In genomic region chr7:80879849-80880248, GRCh38 we compare ENCODE assay signal across 20 cellular contexts. TPM values are rescaled to one million over a fixed set of nuclear protein-coding genes. Genes with fewer than 3 reads are reported as not detected.
DNase-seq lines count a peak whose midpoint lies in the region; ATAC-seq, FAIRE-seq and TF ChIP-seq lines count a peak whose summit lies in the region.
"Had no signal": no experiment of that assay in that cellular context is flagged by ENCODE, and none has a peak within 500 bp of the region (broad histone marks: within the 10 kb centered on the region; RNA-seq: fewer than 3 reads in every experiment).

No MANE protein-coding gene starts in this region.

- H3K27me3 Mint-ChIP-seq in activated CD4-positive, alpha-beta T cell treated with anti-CD3 and anti-CD28 coated beads for 36 hours, result no peaks in the 10 kb centered on the region
- H3K27me3 Mint-ChIP-seq: activated CD4-positive, alpha-beta memory T cell treated with anti-CD3 and anti-CD28 coated beads, Interleukin-2, amount 10 ng/mL, durations not matched to agents 7 days and 5 days had no signal

- H3K27ac Mint-ChIP-seq in activated CD4-positive, alpha-beta T cell treated with anti-CD3 and anti-CD28 coated beads for 36 hours, result no peak overlapping the region
- H3K27ac Mint-ChIP-seq: activated CD4-positive, alpha-beta memory T cell treated with anti-CD3 and anti-CD28 coated beads, Interleukin-2, amount 10 ng/mL, durations not matched to agents 7 days and 5 days; endodermal cell had no signal

- TF ChIP-seq RAD21 in A549 (conservative IDR thresholded peaks at IDR 0.05 in 1 of 2, IDR thresholded peaks at IDR 0.05 in 1 of 2), result no peak

- POLR2A ChIA-PET in A549 (lab: Yijun Ruan, JAX), result no interaction called here
- POLR2A ChIA-PET in activated CD4-positive, alpha-beta T cell treated with anti-CD3 and anti-CD28 coated beads for 36 hours (lab: Charles Lee), result no interaction called here

- intact Hi-C loops in left ventricle myocardium inferior (cut with micrococcal nuclease), result no loop called here
- intact Hi-C loops in activated CD4-positive, alpha-beta T cell treated with anti-CD3 and anti-CD28 coated beads for 36 hours (cut with DNase I, micrococcal nuclease), result no loop called here

- no peak for DNase-seq in A549 (ENCODE audit: low read depth in 1 of 2, low spot score in 1 of 2)
- DNase-seq in M059J (ENCODE audit: low read depth), result peak; percentile 90
- DNase-seq in cardiac fibroblast (ENCODE audit: low read depth in 2 of 2), result peak; percentile 37 to 56
- no peak for DNase-seq in left ventricle myocardium inferior
- no peak for DNase-seq in frontal cortex (ENCODE audit: low spot score in 2 of 2)
- DNase-seq in activated CD4-positive, alpha-beta T cell treated with anti-CD3 and anti-CD28 coated beads for 36 hours, result no peak
- no peak for DNase-seq in SW480 (ENCODE audit: low spot score)
- no peak for DNase-seq in AG20443 (ENCODE audit: low spot score)
- DNase-seq: activated CD4-positive, alpha-beta memory T cell treated with anti-CD3 and anti-CD28 coated beads, Interleukin-2, amount 10 ng/mL, durations not matched to agents 7 days and 5 days; activated CD4-positive, CD25-positive, alpha-beta regulatory T cell; activated naive CD4-positive, alpha-beta T cell; amniotic stem cell; endodermal cell; GDM1; GOT3; NCI-H69 had no signal

- H3K4me2 ChIP-seq in A549, result peak overlapping the region; percentile 24; the same call in 2 of the 3 replicates

- TF ChIP-seq CTCF in A549 (IDR thresholded peaks at IDR 0.05) (no peak), cardiac fibroblast (IDR thresholded peaks at IDR 0.05; ENCODE audit: low read depth, low read length) (no peak), left ventricle myocardium inferior (IDR thresholded peaks at IDR 0.05; ENCODE audit: borderline replicate concordance) (no peak)

- H3K4me3 ChIP-seq in A549 (no peak overlapping the region), cardiac fibroblast (replicated peaks in 1 of 2; ENCODE audit: low read depth in 2 of 2, low read length in 2 of 2) (no peak overlapping the region), left ventricle myocardium inferior (no peak overlapping the region)
- H3K4me3 ChIP-seq: K562, SK-N-MC had no signal

- ATAC-seq in A549, result no peak
- no peak for ATAC-seq in activated CD4-positive, alpha-beta T cell treated with anti-CD3 and anti-CD28 coated beads for 36 hours
- ATAC-seq: K562 had no signal

- no peaks in the 10 kb centered on the region for H3K36me3 Mint-ChIP-seq in activated CD4-positive, alpha-beta T cell treated with anti-CD3 and anti-CD28 coated beads for 36 hours (ENCODE audit: low read depth)

- H3K36me3 ChIP-seq in left ventricle myocardium inferior, result no peaks in the 10 kb centered on the region

- H3K4me1 ChIP-seq in A549 (peaks cover 91% of the 10 kb centered on the region), left ventricle myocardium inferior (peaks cover 48% of the 10 kb centered on the region)

- peaks cover 3% of the 10 kb centered on the region for H3K4me1 Mint-ChIP-seq in activated CD4-positive, alpha-beta T cell treated with anti-CD3 and anti-CD28 coated beads for 36 hours
- H3K4me1 Mint-ChIP-seq: activated CD4-positive, alpha-beta memory T cell treated with anti-CD3 and anti-CD28 coated beads, Interleukin-2, amount 10 ng/mL, durations not matched to agents 7 days and 5 days had no signal

- H3K4me3 Mint-ChIP-seq in activated CD4-positive, alpha-beta T cell treated with anti-CD3 and anti-CD28 coated beads for 36 hours, result no peak overlapping the region
- H3K4me3 Mint-ChIP-seq: activated CD4-positive, alpha-beta memory T cell treated with anti-CD3 and anti-CD28 coated beads, Interleukin-2, amount 10 ng/mL, durations not matched to agents 7 days and 5 days; endodermal cell had no signal

- no peaks in the 10 kb centered on the region for H3K27me3 ChIP-seq in left ventricle myocardium inferior (ENCODE audit: low read depth)

- WGBS in A549 (ENCODE audit: missing lambda C conversion rate), result 80% methylated on average over 5 of the region's 5 CpGs

- TF ChIP-seq POLR2A in A549 (IDR thresholded peaks at IDR 0.05; ENCODE audit: low read length), result no peak

- H3K9me3 ChIP-seq in A549, result no peaks in the 10 kb centered on the region
- no peaks in the 10 kb centered on the region for H3K9me3 ChIP-seq in left ventricle myocardium inferior (replicated peaks)

- CTCF ChIA-PET in A549 (lab: Yijun Ruan, JAX), result interaction anchor here (0.9 to 1.0 kb wide), 2 partner anchors 11 to 40 kb away, joined by 3 read pairs; partner anchors contain the start of gene SEMA3C
- CTCF ChIA-PET in activated CD4-positive, alpha-beta T cell treated with anti-CD3 and anti-CD28 coated beads for 36 hours (lab: Charles Lee), result no interaction called here

- H3K9me3 Mint-ChIP-seq in activated CD4-positive, alpha-beta T cell treated with anti-CD3 and anti-CD28 coated beads for 36 hours (ENCODE audit: low read depth), result no peaks in the 10 kb centered on the region
- H3K9me3 Mint-ChIP-seq: endodermal cell had no signal

- peak overlapping the region; percentile 87 to 91 for H3K27ac ChIP-seq in A549
- H3K27ac ChIP-seq in left ventricle myocardium inferior (replicated peaks), result peak overlapping the region; percentile 41
- H3K27ac ChIP-seq: C4-2B, SK-N-MC had no signal

- no peak for TF ChIP-seq EP300 in A549 (IDR thresholded peaks at IDR 0.05)

- FAIRE-seq in A549 (lab: Jason Lieb, UNC) (peak; percentile 46), frontal cortex (lab: Jason Lieb, UNC) (no peak)
- FAIRE-seq: colon, K562 had no signal

TF ChIP-seq in A549, 52 proteins besides CTCF, POLR2A, EP300 and RAD21:
- TF ChIP-seq NPAS2 (CRISPR knock-in tag; IDR thresholded peaks at IDR 0.05; ENCODE audit: borderline replicate concordance) (no peak), CBX8 (IDR thresholded peaks at IDR 0.05) (no peak), ZC3H11A (IDR thresholded peaks at IDR 0.05) (no peak), MAFK (IDR thresholded peaks at IDR 0.05; ENCODE audit: partially characterized antibody) (no peak)
TF ChIP-seq in A549: peak in this region for 0.

RNA-seq across cellular contexts. Expression of gene SEMA3C, which starts 39.0 kb away (rescaled TPM):
- polyA plus RNA-seq in A549 (2011; rRNA removed), result 208 and 212 TPM in 2 replicates
- polyA plus RNA-seq in A549 (2012; cell fraction: cytosol; rRNA removed), result 38.1 and 39.8 TPM in 2 replicates
- polyA plus RNA-seq in A549 (2012; cell fraction: nucleus; rRNA removed), result 42.9 and 51.9 TPM in 2 replicates
- 78.1 to 79.2 TPM (median 78.2 TPM) in 3 replicates for polyA plus RNA-seq in A549 (2017; fragmentation: RNase III; extraction: RNeasy Plus Mini Kit Qiagen cat#74134 plus additional on column Dnase treatment)
- polyA minus RNA-seq in A549 (2011; rRNA and poly(A)+ RNA removed), result 300 and 317 TPM in 2 replicates
- total RNA-seq in M059J (2014; rRNA removed; shearing (Covaris generic)), result 116 and 143 TPM in 2 replicates
- 66.5 TPM for total RNA-seq in left ventricle myocardium inferior
- total RNA-seq in frontal cortex, result 307 TPM
- not detected for total RNA-seq in activated CD4-positive, alpha-beta T cell treated with anti-CD3 and anti-CD28 coated beads for 36 hours
- total RNA-seq: activated CD4-positive, alpha-beta memory T cell treated with anti-CD3 and anti-CD28 coated beads, Interleukin-2, amount 10 ng/mL, durations not matched to agents 7 days and 5 days had no signal

Comparison
In these comparisons a context has a peak if more than half of its experiments do, and no peak if none do; other contexts are left out.
1. DNase-seq: peak in M059J (single experiment) and cardiac fibroblast (2 of 2); none in A549 (0 of 2), left ventricle myocardium inferior (single experiment), frontal cortex (0 of 2), activated CD4-positive, alpha-beta T cell treated with anti-CD3 and anti-CD28 coated beads for 36 hours (single experiment), SW480 (single experiment) and AG20443 (single experiment).
2. RNA of gene SEMA3C, which starts 39.0 kb away (total RNA-seq): 307 TPM in frontal cortex (single experiment), 116 to 143 TPM in M059J and 66.5 TPM in left ventricle myocardium inferior (single experiment); not detected in activated CD4-positive, alpha-beta T cell treated with anti-CD3 and anti-CD28 coated beads for 36 hours; every median in the first group is over 10 times any median in the second.